ENCODE assay signal across 15 cellular contexts in genomic region chr7:44307905-44308740, GRCh38. TPM values are rescaled to one million over a fixed set of nuclear protein-coding genes. Genes with fewer than 3 reads are reported as not detected.
A peak's percentile ranks its signal among the peaks of the same experiment; 100 is the strongest.
DNase-seq lines count a peak whose midpoint lies in the region; ATAC-seq and TF ChIP-seq lines count a peak whose summit lies in the region.
"Had no signal": no experiment of that assay in that cellular context is flagged by ENCODE, and none has a peak within 500 bp of the region (broad histone marks: within the 10 kb centered on the region; RNA-seq: fewer than 3 reads in every experiment).

No MANE protein-coding gene starts in this region.

- in situ Hi-C loops in GM13977 (cut with MboI; ENCODE audit: low pct_unique_long_range_greater_than_20kb, low sequenced_read_pairs, unreplicated experiment), result no loop called here

- H3K36me3 Mint-ChIP-seq in activated naive CD4-positive, alpha-beta T cell treated with anti-CD3 and anti-CD28 coated beads for 36 hours (ENCODE audit: low read depth), result no peaks in the 10 kb centered on the region
- H3K36me3 Mint-ChIP-seq: activated naive CD4-positive, alpha-beta T cell treated with anti-CD3 and anti-CD28 coated beads, Interleukin-2, amount 50 U/mL, for 72 hours had no signal

- peaks cover 0 to 50% of the 10 kb centered on the region in 2 donors for H3K4me1 ChIP-seq in right atrium auricular region
- peaks cover 23 to 58% (median 49%) of the 10 kb centered on the region in 3 donors for H3K4me1 ChIP-seq in skeletal muscle tissue (ENCODE audit: control insufficient read depth in 3 of 3, insufficient read depth in 3 of 3, low read length in 3 of 3)

- DNase-seq in GM13977 (ENCODE audit: low spot score), result peak; percentile 22
- peak; percentile 51 for DNase-seq in right atrium auricular region (ENCODE audit: low spot score)
- DNase-seq in HuH-7.5 (ENCODE audit: low spot score), result no peak
- no peak for DNase-seq in activated naive CD4-positive, alpha-beta T cell treated with anti-CD3 and anti-CD28 coated beads for 36 hours
- DNase-seq: NCI-H1436 treated with DMSO at 0.1 percent for 48 hours; NCI-H524 treated with DMSO at 0.1 percent for 48 hours; stimulated activated CD4-positive, alpha-beta T cell treated with anti-CD3 and anti-CD28 coated beads, Interleukin-4, amount 100 ng/mL, for 4 hours had no signal

- H3K27me3 ChIP-seq in right atrium auricular region (no peaks in the 10 kb centered on the region), skeletal muscle tissue (ENCODE audit: control insufficient read depth in 3 of 3, insufficient read depth in 3 of 3, low read length in 3 of 3) (peaks cover 0 to 6% (median 0%) of the 10 kb centered on the region in 3 donors)

- H3K27me3 Mint-ChIP-seq in activated naive CD4-positive, alpha-beta T cell treated with anti-CD3 and anti-CD28 coated beads for 36 hours (ENCODE audit: low read depth), result peaks cover 8% of the 10 kb centered on the region

- CTCF ChIA-PET in activated naive CD4-positive, alpha-beta T cell treated with anti-CD3 and anti-CD28 coated beads for 36 hours (lab: Charles Lee), result interaction anchor here (0.7 to 1.8 kb wide), 4 partner anchors 46 to 67 kb away, joined by 3 to 29 read pairs (median 4); no protein-coding TSS in a partner anchor

- H3K4me3 ChIP-seq in right atrium auricular region (no peak overlapping the region), skeletal muscle tissue (ENCODE audit: low read length in 3 of 3) (no peak overlapping the region)
- H3K4me3 ChIP-seq: Peyer's patch had no signal

- TF ChIP-seq CTCF in GM13977 (IDR thresholded peaks at IDR 0.05; ENCODE audit: extremely low read depth, insufficient read depth, missing control alignments) (no peak), right atrium auricular region (IDR thresholded peaks at IDR 0.05) (no peak)

- H3K9me3 ChIP-seq in right atrium auricular region (no peaks in the 10 kb centered on the region), skeletal muscle tissue (ENCODE audit: control insufficient read depth in 3 of 3, low read length in 3 of 3) (no peaks in the 10 kb centered on the region)
- H3K9me3 ChIP-seq: Peyer's patch had no signal

- no peaks in the 10 kb centered on the region for H3K9me3 Mint-ChIP-seq in activated naive CD4-positive, alpha-beta T cell treated with anti-CD3 and anti-CD28 coated beads for 36 hours
- H3K9me3 Mint-ChIP-seq: activated naive CD4-positive, alpha-beta T cell treated with anti-CD3 and anti-CD28 coated beads, Interleukin-2, amount 50 U/mL, for 72 hours; stimulated activated naive CD8-positive, alpha-beta T cell treated with anti-CD3 and anti-CD28 coated beads, Interleukin-15, Interleukin-2, amounts not matched to agents 100 ng/mL and 50 ng/mL, for 24 hours had no signal

- peaks cover 3% of the 10 kb centered on the region for H3K4me1 Mint-ChIP-seq in activated naive CD4-positive, alpha-beta T cell treated with anti-CD3 and anti-CD28 coated beads for 36 hours (ENCODE audit: low read depth)

- intact Hi-C loops in activated naive CD4-positive, alpha-beta T cell treated with anti-CD3 and anti-CD28 coated beads for 36 hours (cut with micrococcal nuclease), result loop anchor here (1.0 kb wide), 4 partner anchors 50 to 288 kb away; no protein-coding TSS in a partner anchor

- no peaks in the 10 kb centered on the region for H3K36me3 ChIP-seq in right atrium auricular region
- H3K36me3 ChIP-seq in skeletal muscle tissue (ENCODE audit: control insufficient read depth in 3 of 3, insufficient read depth in 3 of 3, low read length in 3 of 3), result no peaks in the 10 kb centered on the region
- H3K36me3 ChIP-seq: Peyer's patch had no signal

- H3K27ac Mint-ChIP-seq in activated naive CD4-positive, alpha-beta T cell treated with anti-CD3 and anti-CD28 coated beads for 36 hours, result no peak overlapping the region
- H3K27ac Mint-ChIP-seq: activated naive CD4-positive, alpha-beta T cell treated with anti-CD3 and anti-CD28 coated beads, Interleukin-2, amount 50 U/mL, for 72 hours; progenitor cell of endocrine pancreas; stimulated activated naive CD8-positive, alpha-beta T cell treated with anti-CD3 and anti-CD28 coated beads, Interleukin-15, Interleukin-2, amounts not matched to agents 100 ng/mL and 50 ng/mL, for 24 hours had no signal

- no peak overlapping the region for H3K4me3 Mint-ChIP-seq in activated naive CD4-positive, alpha-beta T cell treated with anti-CD3 and anti-CD28 coated beads for 36 hours
- H3K4me3 Mint-ChIP-seq: stimulated activated naive CD8-positive, alpha-beta T cell treated with anti-CD3 and anti-CD28 coated beads, Interleukin-15, Interleukin-2, amounts not matched to agents 100 ng/mL and 50 ng/mL, for 24 hours had no signal

- H3K9ac ChIP-seq in skeletal muscle tissue (ENCODE audit: low read depth in 1 of 3, low read length in 3 of 3), result peak overlapping the region in 1 of 3 donors; percentile 45

- 0 out of 3 replicates have a peak, but pooled peaks have one; percentile 4 for ATAC-seq in SK-N-SH treated with all-trans-retinoic acid at 6 μM for 48 hours
- no peak for ATAC-seq in HG02973 (IDR thresholded peaks at IDR 0.05; ENCODE audit: unreplicated experiment)

- H3K27ac ChIP-seq in right atrium auricular region (peak overlapping the region; percentile 91 to 97), skeletal muscle tissue (ENCODE audit: low read depth, low read length) (peak overlapping the region; percentile 5)
- H3K27ac ChIP-seq: Peyer's patch had no signal

TF ChIP-seq in SK-N-SH treated with all-trans-retinoic acid at 6 μM for 48 hours, 23 proteins besides CTCF, POLR2A, EP300 and RAD21:
- no peak for TF ChIP-seq PATZ1 (CRISPR knock-in tag; IDR thresholded peaks at IDR 0.05; ENCODE audit: borderline replicate concordance)

RNA-seq across cellular contexts. Expression of gene CAMK2B, which starts 17.3 kb away (rescaled TPM):
- 10 to 100 TPM; 79.9 to 84.7 TPM for total RNA-seq in right atrium auricular region
- total RNA-seq in skeletal muscle tissue, result 4.7 TPM
- total RNA-seq in activated naive CD4-positive, alpha-beta T cell treated with anti-CD3 and anti-CD28 coated beads for 36 hours, result under 1 TPM; 0.30 to 0.38 TPM
- total RNA-seq: mononuclear cell had no signal

Comparison
In these comparisons a context has a peak if more than half of its experiments do, and no peak if none do; other contexts are left out.
1. DNase-seq: peak in GM13977 (single experiment) and right atrium auricular region (single experiment); none in HuH-7.5 (single experiment) and activated naive CD4-positive, alpha-beta T cell treated with anti-CD3 and anti-CD28 coated beads for 36 hours (single experiment).
2. RNA of gene CAMK2B, which starts 17.3 kb away (total RNA-seq): 79.9 to 84.7 TPM in right atrium auricular region; 4.7 TPM in skeletal muscle tissue (single experiment) and 0.30 to 0.38 TPM in activated naive CD4-positive, alpha-beta T cell treated with anti-CD3 and anti-CD28 coated beads for 36 hours; every median in the first group is over 10 times any median in the second.